8 cellular contexts compared by ENCODE assay signal in the genomic region with DNA sequence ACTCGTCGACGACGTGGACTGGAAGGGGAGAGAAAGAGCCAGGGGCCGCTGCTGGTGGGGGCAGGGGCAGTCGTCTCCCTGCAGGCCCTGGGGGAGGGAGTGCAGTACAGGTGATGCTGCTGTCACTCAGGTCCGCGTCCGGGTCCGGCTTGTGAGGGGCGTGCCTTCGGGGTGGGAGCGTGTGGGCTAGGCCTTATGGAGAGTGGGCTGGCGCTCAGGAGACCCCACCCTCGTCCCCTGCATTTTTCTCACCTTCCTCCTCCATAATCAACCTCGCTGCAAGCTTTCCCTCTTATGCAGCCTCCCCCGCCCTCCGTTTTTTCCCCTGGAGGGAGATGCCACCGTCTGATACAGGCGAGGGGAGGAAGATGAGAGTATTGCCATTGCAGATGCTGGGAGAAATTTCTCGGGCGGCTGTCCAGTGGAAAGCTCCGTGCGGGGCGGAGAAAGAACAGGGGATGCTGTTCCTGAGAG. TPM values are rescaled to one million over a fixed set of nuclear protein-coding genes. Genes with fewer than 3 reads are reported as not detected.
A peak's percentile ranks its signal among the peaks of the same experiment; 100 is the strongest.
DNase-seq lines count a peak whose midpoint lies in the region; ATAC-seq and TF ChIP-seq lines count a peak whose summit lies in the region.

No MANE protein-coding gene starts in this region.

- H3K27me3 ChIP-seq in HL-60 (ENCODE audit: insufficient read depth, poor library complexity, severe bottlenecking) (no peaks in the 10 kb centered on the region), OCI-LY3 (ENCODE audit: low read depth, low read length) (no peaks in the 10 kb centered on the region), fibroblast of lung (ENCODE audit: control insufficient read depth, insufficient read depth, low read length) (no peaks in the 10 kb centered on the region), suprapubic skin (no peaks in the 10 kb centered on the region)

- H2AFZ ChIP-seq in OCI-LY3 (ENCODE audit: low read depth, low read length) (no peak overlapping the region), fibroblast of lung (ENCODE audit: low read length) (peak overlapping the region; percentile 92)

- H3K27me3 Mint-ChIP-seq in activated T-cell treated with anti-CD3 and anti-CD28 coated beads, Interleukin-2, amount 50 U/mL, for 72 hours (ENCODE audit: low read depth) = no peaks in the 10 kb centered on the region
- peaks cover 3% of the 10 kb centered on the region for H3K27me3 Mint-ChIP-seq in nephron progenitor cell (ENCODE audit: low read depth, poor library complexity)

- TF ChIP-seq POLR2A in suprapubic skin (IDR thresholded peaks at IDR 0.05) = no peak

- WGBS in suprapubic skin = under 1% methylated on average over 19 of the region's 25 CpGs

- no peaks in the 10 kb centered on the region for H3K9me3 ChIP-seq in OCI-LY3 (ENCODE audit: insufficient read depth, low read length)
- no peaks in the 10 kb centered on the region for H3K9me3 ChIP-seq in fibroblast of lung (ENCODE audit: control insufficient read depth, insufficient read depth, low read depth, low read length)
- no peaks in the 10 kb centered on the region for H3K9me3 ChIP-seq in suprapubic skin

- peak overlapping the region; percentile 86 for H3K4me3 ChIP-seq in HL-60 (replicated peaks; ENCODE audit: insufficient read depth, low read length)
- H3K4me3 ChIP-seq in OCI-LY3 (ENCODE audit: low read length) = peak overlapping the region; percentile 99
- H3K4me3 ChIP-seq in fibroblast of lung (replicated peaks in 1 of 4; ENCODE audit: control extremely low read depth in 1 of 4, insufficient read depth in 1 of 4, low read depth in 3 of 4, low read length in 4 of 4) = peak overlapping the region; percentile 81 to 98 (median 96)
- H3K4me3 ChIP-seq in suprapubic skin = peak overlapping the region; percentile 76

- peaks cover 0 to 1% of the 10 kb centered on the region in 2 donors for H3K9me3 Mint-ChIP-seq in activated T-cell treated with anti-CD3 and anti-CD28 coated beads, Interleukin-2, amount 50 U/mL, for 72 hours
- H3K9me3 Mint-ChIP-seq in nephron progenitor cell = no peaks in the 10 kb centered on the region

- H3K4me1 Mint-ChIP-seq in activated T-cell treated with anti-CD3 and anti-CD28 coated beads, Interleukin-2, amount 50 U/mL, for 72 hours (ENCODE audit: low read depth) = peaks cover 66% of the 10 kb centered on the region
- peaks cover 26% of the 10 kb centered on the region for H3K4me1 Mint-ChIP-seq in nephron progenitor cell

- H3K36me3 Mint-ChIP-seq in activated T-cell treated with anti-CD3 and anti-CD28 coated beads, Interleukin-2, amount 50 U/mL, for 72 hours (ENCODE audit: insufficient read depth in 2 of 2) = peaks cover 2 to 3% of the 10 kb centered on the region in 2 donors
- H3K36me3 Mint-ChIP-seq in nephron progenitor cell (ENCODE audit: low read depth) = no peaks in the 10 kb centered on the region

- H3K27ac ChIP-seq in HL-60 (replicated peaks) = peak overlapping the region; percentile 93
- peak overlapping the region; percentile 65 for H3K27ac ChIP-seq in OCI-LY3 (ENCODE audit: low read length)
- H3K27ac ChIP-seq in fibroblast of lung (ENCODE audit: insufficient read depth, low read length) = peak overlapping the region; percentile 88
- peak overlapping the region; percentile 94 for H3K27ac ChIP-seq in suprapubic skin

- peak overlapping the region; percentile 93 for H3K9ac ChIP-seq in OCI-LY3 (ENCODE audit: low read length)
- peak overlapping the region; percentile 83 for H3K9ac ChIP-seq in fibroblast of lung (ENCODE audit: insufficient read depth, low read length)

- no peak for TF ChIP-seq EP300 in suprapubic skin (IDR thresholded peaks at IDR 0.05)

- H3K4me1 ChIP-seq in OCI-LY3 (ENCODE audit: low read length) (peaks cover 15% of the 10 kb centered on the region), fibroblast of lung (ENCODE audit: control insufficient read depth, extremely low read depth, insufficient read depth, low read length) (peaks cover 3% of the 10 kb centered on the region), suprapubic skin (peaks cover 38% of the 10 kb centered on the region)

- H3K4me3 Mint-ChIP-seq in activated T-cell treated with anti-CD3 and anti-CD28 coated beads, Interleukin-2, amount 50 U/mL, for 72 hours = peak overlapping the region; percentile 92 to 94
- peak overlapping the region; percentile 91 for H3K4me3 Mint-ChIP-seq in nephron progenitor cell

- peak; percentile 50 to 54 for ATAC-seq in activated T-cell treated with anti-CD3 and anti-CD28 coated beads, Interleukin-2, amount 50 U/mL, for 72 hours (replicated peaks in 1 of 2)

- H3K36me3 ChIP-seq in OCI-LY3 (replicated peaks; ENCODE audit: low read depth, low read length) = no peaks in the 10 kb centered on the region
- no peaks in the 10 kb centered on the region for H3K36me3 ChIP-seq in fibroblast of lung (ENCODE audit: control insufficient read depth, insufficient read depth, low read length)
- H3K36me3 ChIP-seq in suprapubic skin = no peaks in the 10 kb centered on the region

- H3K27ac Mint-ChIP-seq in activated T-cell treated with anti-CD3 and anti-CD28 coated beads, Interleukin-2, amount 50 U/mL, for 72 hours = peak overlapping the region; percentile 87
- H3K27ac Mint-ChIP-seq in nephron progenitor cell = peak overlapping the region; percentile 85

- H3K79me2 ChIP-seq in OCI-LY3 (ENCODE audit: low read length) (peaks cover 68% of the 10 kb centered on the region), fibroblast of lung (ENCODE audit: control insufficient read depth, insufficient read depth, low read length) (peaks cover 67% of the 10 kb centered on the region)

- DNase-seq in COLO668 (lab: John Stamatoyannopoulos, UW; ENCODE audit: unreplicated experiment) = peak; percentile 43
- peak; percentile 63 for DNase-seq in GM20000 (ENCODE audit: low spot score)
- peak; percentile 58 to 71 for DNase-seq in HL-60 (ENCODE audit: low read depth in 1 of 2, low spot score in 1 of 2)
- DNase-seq in activated T-cell treated with anti-CD3 and anti-CD28 coated beads, Interleukin-2, amount 50 U/mL, for 72 hours = peak; percentile 65 to 73
- peak; percentile 34 to 65 for DNase-seq in fibroblast of lung (ENCODE audit: low read depth in 2 of 2)
- peak; percentile 70 for DNase-seq in nephron progenitor cell
- DNase-seq in suprapubic skin (ENCODE audit: low spot score in 2 of 2) = peak in 1 of 2 donors; percentile 75

- peaks cover 24% of the 10 kb centered on the region; the same call in 1 of the 2 replicates for H4K20me1 ChIP-seq in OCI-LY3 (ENCODE audit: insufficient read depth, low read length)
- H4K20me1 ChIP-seq in fibroblast of lung (ENCODE audit: control insufficient read depth, extremely low read depth, insufficient read depth, low read length) = no peaks in the 10 kb centered on the region

- TF ChIP-seq CTCF in GM20000 (IDR thresholded peaks at IDR 0.05; ENCODE audit: extremely low read depth, missing control alignments) = no peak
- TF ChIP-seq CTCF in HL-60 (IDR thresholded peaks at IDR 0.05; ENCODE audit: insufficient read depth, low read length) = no peak
- no peak for TF ChIP-seq CTCF in OCI-LY3 (IDR thresholded peaks at IDR 0.05; ENCODE audit: low read depth, low read length)
- TF ChIP-seq CTCF in fibroblast of lung (conservative IDR thresholded peaks at IDR 0.05 in 1 of 2, IDR thresholded peaks at IDR 0.05 in 1 of 2; ENCODE audit: low read depth in 1 of 2, low read length in 2 of 2) = no peak
- TF ChIP-seq CTCF in nephron progenitor cell (IDR thresholded peaks at IDR 0.05) = no peak
- TF ChIP-seq CTCF in suprapubic skin (IDR thresholded peaks at IDR 0.05) = no peak

- H3K4me2 ChIP-seq in OCI-LY3 (ENCODE audit: low read length) (peak overlapping the region; percentile 95), fibroblast of lung (ENCODE audit: extremely low read depth, insufficient read depth, low read length) (peak overlapping the region; percentile 75)

RNA-seq across cellular contexts. Expression of gene PCMT1, which starts 0.6 kb away (rescaled TPM):
- 10 to 100 TPM; 83.5 to 86.2 TPM for total RNA-seq in activated T-cell treated with anti-CD3 and anti-CD28 coated beads, Interleukin-2, amount 50 U/mL, for 72 hours
- total RNA-seq in fibroblast of lung (81.3 and 97.6 TPM in 2 replicates), suprapubic skin (10 to 100 TPM; 57.4 to 67.6 (median 66.6) TPM)
- 172 and 181 TPM in 2 replicates for polyA plus RNA-seq in fibroblast of lung
- polyA plus RNA-seq in fibroblast of lung (2012) = 86.9 and 104 TPM in 2 replicates
- polyA minus RNA-seq in fibroblast of lung (ENCODE audit: low replicate concordance) = 13.2 and 22.4 TPM in 2 replicates

RNA-seq across cellular contexts. Expression of gene NUP43, which starts 3.8 kb away (rescaled TPM):
- total RNA-seq in activated T-cell treated with anti-CD3 and anti-CD28 coated beads, Interleukin-2, amount 50 U/mL, for 72 hours = 10 to 100 TPM; 66.6 to 78.7 TPM
- 16.0 and 19.5 TPM in 2 replicates for total RNA-seq in fibroblast of lung
- 23.7 and 26.0 TPM in 2 replicates for polyA plus RNA-seq in fibroblast of lung
- polyA plus RNA-seq in fibroblast of lung (2012) = 19.1 and 21.3 TPM in 2 replicates
- polyA minus RNA-seq in fibroblast of lung (ENCODE audit: low replicate concordance) = 27.1 and 32.6 TPM in 2 replicates
- total RNA-seq in suprapubic skin = 10 to 100 TPM; 21.0 to 31.3 (median 22.3) TPM

RNA-seq across cellular contexts. Expression of gene LATS1, which starts 32.3 kb away (rescaled TPM):
- 10 to 100 TPM; 24.0 to 24.6 TPM for total RNA-seq in activated T-cell treated with anti-CD3 and anti-CD28 coated beads, Interleukin-2, amount 50 U/mL, for 72 hours
- 7.4 and 8.6 TPM in 2 replicates for total RNA-seq in fibroblast of lung
- polyA plus RNA-seq in fibroblast of lung = 14.5 and 20.3 TPM in 2 replicates
- 6.3 and 9.9 TPM in 2 replicates for polyA plus RNA-seq in fibroblast of lung (2012)
- 13.4 and 16.3 TPM in 2 replicates for polyA minus RNA-seq in fibroblast of lung (ENCODE audit: low replicate concordance)
- total RNA-seq in suprapubic skin = 10 to 100 TPM; 31.2 to 55.0 (median 44.4) TPM
